25 cellular contexts compared by ENCODE assay signal in genomic region chr1:81836007-81836626, GRCh38. TPM values are rescaled to one million over a fixed set of nuclear protein-coding genes. Genes with fewer than 3 reads are reported as not detected.
A peak's percentile ranks its signal among the peaks of the same experiment; 100 is the strongest.
DNase-seq lines count a peak whose midpoint lies in the region; ATAC-seq, FAIRE-seq and TF ChIP-seq lines count a peak whose summit lies in the region.
"Had no signal": no experiment of that assay in that cellular context is flagged by ENCODE, and none has a peak within 500 bp of the region (broad histone marks: within the 10 kb centered on the region; RNA-seq: fewer than 3 reads in every experiment).

No MANE protein-coding gene starts in this region.

- H3K9me3 Mint-ChIP-seq in endodermal cell = no peaks in the 10 kb centered on the region
- no peaks in the 10 kb centered on the region for H3K9me3 Mint-ChIP-seq in T-helper 2 cell treated with Interferon-gamma antibody and Interleukin-4, amounts not matched to agents 5 μg/mL and 100 μg/mL, for 36 hours
- H3K9me3 Mint-ChIP-seq: activated B cell treated with CpG ODN at 0.5 μM for 24 hours; activated T-helper 1 cell treated with anti-CD3 and anti-CD28 coated beads, Interleukin-12 subunit alpha, Interleukin-12 subunit beta, Interleukin-2, Interleukin-4 antibody, amounts not matched to agents 30 ng/mL and 10 ng/mL and 1 ng/mL, durations not matched to agents 14 hours and 24 hours and 36 hours had no signal

- DNase-seq in right lobe of liver (no peak), HepG2 (ENCODE audit: low spot score) (no peak), endodermal cell (no peak), mesenchymal stem cell (peak; percentile 32), COLO829 (ENCODE audit: low spot score) (no peak)
- DNase-seq in T-helper 2 cell treated with Interferon-gamma antibody and Interleukin-4, amounts not matched to agents 5 μg/mL and 100 μg/mL, for 36 hours (ENCODE audit: low spot score) = no peak
- DNase-seq: activated B cell treated with CpG ODN at 0.5 μM for 24 hours; activated naive CD4-positive, alpha-beta T cell treated with anti-CD3 and anti-CD28 coated beads, Interleukin-2, amount 50 U/mL, for 16 hours; amygdala; caudate nucleus; DND-41; gastrocnemius medialis; kidney; NCI-H1105 treated with DMSO at 0.1 percent for 48 hours; NCI-H2029; NCI-H226; NCI-H82; stimulated activated CD4-positive, alpha-beta T cell treated with anti-CD3 and anti-CD28 coated beads, Interleukin-2, amount 100 ng/mL, for 24 hours; substantia nigra had no signal

- 47% methylated on average over 4 of the region's 4 CpGs for WGBS in right lobe of liver (ENCODE audit: insufficient coverage, low coverage, low lambda C conversion rate, missing lambda C conversion rate)
- WGBS in HepG2 (ENCODE audit: low lambda C conversion rate) = 38% methylated on average over 4 of the region's 4 CpGs
- 89 to 91% methylated on average over 3 to 4 of the region's 4 CpGs for WGBS in endodermal cell (ENCODE audit: insufficient coverage in 1 of 2, insufficient read length in 1 of 2), 2 experiments
- WGBS in mesenchymal stem cell = 82% methylated on average over 4 of the region's 4 CpGs

- no TSS peak for BruUV-seq in HepG2 (replicated peaks; lab: Mats Ljungman, UMichigan)

- intact Hi-C loops in right lobe of liver (cut with DNase I) (no loop called here), HepG2 (cut with micrococcal nuclease; ENCODE audit: unreplicated experiment) (no loop called here)

- H2BK15ac ChIP-seq in mesenchymal stem cell (ENCODE audit: low read depth, poor library complexity, severe bottlenecking) = no peak overlapping the region

- no peak for TF ChIP-seq CTCF in right lobe of liver (IDR thresholded peaks at IDR 0.05)
- TF ChIP-seq CTCF in HepG2 (CRISPR knock-in tag; IDR thresholded peaks at IDR 0.05) = no peak
- TF ChIP-seq CTCF in endodermal cell (conservative IDR thresholded peaks at IDR 0.05) = no peak

- no peak overlapping the region for H4K8ac ChIP-seq in mesenchymal stem cell (ENCODE audit: low read length)

- H3K4me2 ChIP-seq in HepG2 (ENCODE audit: low read depth, low read length) (no peak overlapping the region), mesenchymal stem cell (ENCODE audit: low read length, poor library complexity, severe bottlenecking) (no peak overlapping the region)

- no peaks in the 10 kb centered on the region for H3K36me3 ChIP-seq in right lobe of liver
- no peaks in the 10 kb centered on the region for H3K36me3 ChIP-seq in HepG2 (replicated peaks in 1 of 2; ENCODE audit: control insufficient read depth in 1 of 2, insufficient read depth in 2 of 2, low read length in 2 of 2)
- no peaks in the 10 kb centered on the region for H3K36me3 ChIP-seq in endodermal cell (ENCODE audit: control insufficient read depth, insufficient read depth, low read length)
- H3K36me3 ChIP-seq in mesenchymal stem cell (ENCODE audit: control insufficient read depth in 1 of 2, insufficient read depth in 2 of 2, low read depth in 1 of 2, low read length in 2 of 2) = peaks cover 0 to 7% of the 10 kb centered on the region in 2 experiments
- H3K36me3 ChIP-seq: gastrocnemius medialis had no signal

- CTCF ChIA-PET in HepG2 (lab: Yijun Ruan, JAX; ENCODE audit: low intra/inter-chr PET ratio, low total read pairs) = no interaction called here

- no peak overlapping the region for H4K91ac ChIP-seq in mesenchymal stem cell (ENCODE audit: low read length)

- no peak overlapping the region for H2BK5ac ChIP-seq in mesenchymal stem cell (ENCODE audit: low read depth, low read length, poor library complexity, severe bottlenecking)

- no peak overlapping the region for H3K9ac ChIP-seq in HepG2 (ENCODE audit: insufficient read depth, low read depth, low read length)
- peak overlapping the region; percentile 9 for H3K9ac ChIP-seq in endodermal cell (ENCODE audit: extremely low read depth, low read length, poor library complexity, severe bottlenecking)
- H3K9ac ChIP-seq in mesenchymal stem cell (ENCODE audit: low read length) = peak overlapping the region; percentile 76

- no peak overlapping the region for H2AFZ ChIP-seq in HepG2 (ENCODE audit: low read length)
- no peak overlapping the region for H2AFZ ChIP-seq in mesenchymal stem cell (ENCODE audit: low read depth, low read length)

- peaks cover 10% of the 10 kb centered on the region for H3K36me3 Mint-ChIP-seq in endodermal cell (ENCODE audit: low read depth)
- no peaks in the 10 kb centered on the region for H3K36me3 Mint-ChIP-seq in T-helper 2 cell treated with Interferon-gamma antibody and Interleukin-4, amounts not matched to agents 5 μg/mL and 100 μg/mL, for 36 hours (ENCODE audit: low read depth)

- peaks cover 17% of the 10 kb centered on the region for H3K79me2 ChIP-seq in HepG2 (ENCODE audit: insufficient read depth, low read length)

- FAIRE-seq in HepG2 (lab: Jason Lieb, UNC) = no peak
- FAIRE-seq: kidney had no signal

- H3K14ac ChIP-seq in mesenchymal stem cell (ENCODE audit: low read length in 2 of 2) = no peak overlapping the region

- H3K4ac ChIP-seq in mesenchymal stem cell (ENCODE audit: low read depth in 1 of 2, low read length in 2 of 2) = no peak overlapping the region

- no peak overlapping the region for H3K23ac ChIP-seq in mesenchymal stem cell (ENCODE audit: low read length in 2 of 2)

- no peak overlapping the region for H3K4me3 Mint-ChIP-seq in endodermal cell
- no peak overlapping the region for H3K4me3 Mint-ChIP-seq in T-helper 2 cell treated with Interferon-gamma antibody and Interleukin-4, amounts not matched to agents 5 μg/mL and 100 μg/mL, for 36 hours
- H3K4me3 Mint-ChIP-seq: activated B cell treated with CpG ODN at 0.5 μM for 24 hours; activated T-helper 1 cell treated with anti-CD3 and anti-CD28 coated beads, Interleukin-12 subunit alpha, Interleukin-12 subunit beta, Interleukin-2, Interleukin-4 antibody, amounts not matched to agents 30 ng/mL and 10 ng/mL and 1 ng/mL, durations not matched to agents 14 hours and 24 hours and 36 hours had no signal

- H3K27ac Mint-ChIP-seq in endodermal cell = no peak overlapping the region
- H3K27ac Mint-ChIP-seq in T-helper 2 cell treated with Interferon-gamma antibody and Interleukin-4, amounts not matched to agents 5 μg/mL and 100 μg/mL, for 36 hours = no peak overlapping the region
- H3K27ac Mint-ChIP-seq: activated B cell treated with CpG ODN at 0.5 μM for 24 hours; activated T-helper 1 cell treated with anti-CD3 and anti-CD28 coated beads, Interleukin-12 subunit alpha, Interleukin-12 subunit beta, Interleukin-2, Interleukin-4 antibody, amounts not matched to agents 30 ng/mL and 10 ng/mL and 1 ng/mL, durations not matched to agents 14 hours and 24 hours and 36 hours had no signal

- POLR2A ChIA-PET in HepG2 (lab: Yijun Ruan, JAX) = no interaction called here

- TF ChIP-seq RAD21 in HepG2 (CRISPR knock-in tag; IDR thresholded peaks at IDR 0.05) = no peak

- TF ChIP-seq POLR2A in right lobe of liver (IDR thresholded peaks at IDR 0.05) (no peak), HepG2 (IDR thresholded peaks at IDR 0.05; ENCODE audit: insufficient read depth in 1 of 2, low read depth in 2 of 2, low read length in 2 of 2) (no peak)

- H2AK5ac ChIP-seq in mesenchymal stem cell (ENCODE audit: low read length, severe bottlenecking) = no peak overlapping the region

- ATAC-seq in right lobe of liver (peak; percentile 30 to 49 (median 43)), HepG2 (no peak), HG02885 (IDR thresholded peaks at IDR 0.05; ENCODE audit: poor library complexity, unreplicated experiment) (no peak), GM19395 (IDR thresholded peaks at IDR 0.05; ENCODE audit: unreplicated experiment) (no peak)
- ATAC-seq: gastrocnemius medialis, HCT116 had no signal

- H3K18ac ChIP-seq in mesenchymal stem cell (ENCODE audit: low read depth in 1 of 2, low read length in 2 of 2) = no peak overlapping the region

- H3K27me3 ChIP-seq in right lobe of liver (no peaks in the 10 kb centered on the region), HepG2 (ENCODE audit: control insufficient read depth in 1 of 2, insufficient read depth in 2 of 2, low read length in 2 of 2) (no peaks in the 10 kb centered on the region), endodermal cell (ENCODE audit: control insufficient read depth, insufficient read depth, low read length, poor library complexity, severe bottlenecking) (no peaks in the 10 kb centered on the region), mesenchymal stem cell (ENCODE audit: control insufficient read depth in 1 of 2, insufficient read depth in 1 of 2, low read length in 2 of 2) (no peaks in the 10 kb centered on the region)
- H3K27me3 ChIP-seq: gastrocnemius medialis had no signal

- peaks cover 6% of the 10 kb centered on the region for H3K79me1 ChIP-seq in mesenchymal stem cell (replicated peaks; ENCODE audit: low read length, poor library complexity, severe bottlenecking)

- H3K9me3 ChIP-seq in right lobe of liver (no peaks in the 10 kb centered on the region), HepG2 (ENCODE audit: low read length) (no peaks in the 10 kb centered on the region), endodermal cell (ENCODE audit: control insufficient read depth, low read length) (no peaks in the 10 kb centered on the region), mesenchymal stem cell (ENCODE audit: control insufficient read depth, low read length) (no peaks in the 10 kb centered on the region)
- H3K9me3 ChIP-seq: gastrocnemius medialis had no signal

- H2BK120ac ChIP-seq in mesenchymal stem cell (ENCODE audit: low read depth, low read length) = no peak overlapping the region

- no peak overlapping the region for H3K4me3 ChIP-seq in right lobe of liver
- H3K4me3 ChIP-seq in HepG2 (replicated peaks in 1 of 3; ENCODE audit: insufficient read depth in 1 of 3, low read depth in 2 of 3, low read length in 3 of 3) = no peak overlapping the region
- H3K4me3 ChIP-seq in endodermal cell (ENCODE audit: low read length) = no peak overlapping the region
- H3K4me3 ChIP-seq in mesenchymal stem cell (ENCODE audit: insufficient read depth in 1 of 2, low read depth in 1 of 2, low read length in 2 of 2) = peak overlapping the region in 1 of 2 experiments; percentile 47
- H3K4me3 ChIP-seq: gastrocnemius medialis, smooth muscle cell had no signal

- no peak overlapping the region for H3K27ac ChIP-seq in right lobe of liver
- no peak overlapping the region for H3K27ac ChIP-seq in HepG2 (ENCODE audit: extremely low read length, insufficient read depth, low read length)
- H3K27ac ChIP-seq in endodermal cell (ENCODE audit: low read depth, low read length) = no peak overlapping the region
- no peak overlapping the region for H3K27ac ChIP-seq in mesenchymal stem cell (ENCODE audit: low read length, poor library complexity, severe bottlenecking)
- H3K27ac ChIP-seq: gastrocnemius medialis had no signal

- H3K4me1 Mint-ChIP-seq in endodermal cell = peaks cover 51% of the 10 kb centered on the region
- H3K4me1 Mint-ChIP-seq in T-helper 2 cell treated with Interferon-gamma antibody and Interleukin-4, amounts not matched to agents 5 μg/mL and 100 μg/mL, for 36 hours (ENCODE audit: low read depth) = no peaks in the 10 kb centered on the region
- H3K4me1 Mint-ChIP-seq: activated B cell treated with CpG ODN at 0.5 μM for 24 hours had no signal

- H3K27me3 Mint-ChIP-seq in endodermal cell (ENCODE audit: insufficient read depth) = no peaks in the 10 kb centered on the region
- H3K27me3 Mint-ChIP-seq in T-helper 2 cell treated with Interferon-gamma antibody and Interleukin-4, amounts not matched to agents 5 μg/mL and 100 μg/mL, for 36 hours (ENCODE audit: low read depth) = no peaks in the 10 kb centered on the region
- H3K27me3 Mint-ChIP-seq: activated B cell treated with CpG ODN at 0.5 μM for 24 hours had no signal

- TF ChIP-seq EP300 in HepG2 (IDR thresholded peaks at IDR 0.05; ENCODE audit: low read depth in 2 of 2, low read length in 2 of 2) (no peak), HepG2 (CRISPR knock-in tag; IDR thresholded peaks at IDR 0.05; ENCODE audit: borderline replicate concordance) (no peak)

- H2BK12ac ChIP-seq in mesenchymal stem cell (ENCODE audit: low read length in 2 of 2) = no peak overlapping the region

- H4K20me1 ChIP-seq in HepG2 (ENCODE audit: insufficient read depth, low read length) = no peaks in the 10 kb centered on the region; the same call in 1 of the 2 replicates

- in situ Hi-C loops in HepG2 (cut with HindIII; ENCODE audit: extremely low pct_ligation_motif_present, low pct_unique_long_range_greater_than_20kb) = no loop called here

- H3K4me1 ChIP-seq in right lobe of liver = peaks cover 0 to 23% (median 0%) of the 10 kb centered on the region in 4 donors
- H3K4me1 ChIP-seq in HepG2 (ENCODE audit: insufficient read depth, low read length) = no peaks in the 10 kb centered on the region
- peaks cover 9% of the 10 kb centered on the region for H3K4me1 ChIP-seq in endodermal cell (ENCODE audit: control insufficient read depth, insufficient read depth, low read length)
- no peaks in the 10 kb centered on the region for H3K4me1 ChIP-seq in mesenchymal stem cell (ENCODE audit: control insufficient read depth, insufficient read depth, low read depth, low read length)

RNA-seq across cellular contexts. Expression of gene ADGRL2, which starts 35.4 kb away (rescaled TPM):
- 10 to 100 TPM; 38.0 to 72.3 (median 51.2) TPM for total RNA-seq in right lobe of liver
- total RNA-seq in HepG2 (2016; rRNA removed; fragmentation: Illumina TruSeq; extraction: Trizol) = 14.5 and 15.3 TPM in 2 replicates
- 2.2 and 2.8 TPM in 2 replicates for total RNA-seq in HepG2 (2016; cell fraction: cytosol; rRNA removed; fragmentation: Illumina TruSeq; extraction: Trizol; ENCODE audit: low read depth)
- 12.1 and 14.0 TPM in 2 replicates for total RNA-seq in HepG2 (2016; cell fraction: insoluble cytoplasmic fraction; rRNA removed; fragmentation: Illumina TruSeq; extraction: Trizol)
- total RNA-seq in HepG2 (2016; cell fraction: membrane; rRNA removed; fragmentation: Illumina TruSeq; extraction: Trizol) = 6.3 and 8.1 TPM in 2 replicates
- total RNA-seq in HepG2 (2016; cell fraction: nucleus; rRNA removed; fragmentation: Illumina TruSeq; extraction: Trizol) = 24.7 TPM in 2 replicates
- 31.6 and 38.5 TPM in 2 replicates for polyA plus RNA-seq in HepG2 (2011; rRNA removed)
- 13.1 and 16.5 TPM in 2 replicates for polyA plus RNA-seq in HepG2 (2011; cell fraction: cytosol; rRNA removed)
- polyA plus RNA-seq in HepG2 (2011; cell fraction: nucleus; rRNA removed) = 24.9 and 42.3 TPM in 2 replicates
- 15.8 and 17.3 TPM in 2 replicates for polyA plus RNA-seq in HepG2 (2012)
- 0.76 and 0.86 TPM in 2 replicates for polyA plus RNA-seq in HepG2 (2016; cell fraction: cytosol; fragmentation: Illumina TruSeq; extraction: Trizol; ENCODE audit: low read depth)
- polyA plus RNA-seq in HepG2 (2016; cell fraction: insoluble cytoplasmic fraction; fragmentation: Illumina TruSeq; extraction: Trizol; ENCODE audit: low read depth) = 9.3 and 11.0 TPM in 2 replicates
- polyA plus RNA-seq in HepG2 (2016; cell fraction: membrane; fragmentation: Illumina TruSeq; extraction: Trizol; ENCODE audit: low read depth) = 3.0 and 3.2 TPM in 2 replicates
- 20.1 and 21.6 TPM in 2 replicates for polyA plus RNA-seq in HepG2 (2016; cell fraction: nucleus; fragmentation: Illumina TruSeq; extraction: Trizol; ENCODE audit: insufficient read depth, low read depth)
- 32.9 TPM in 1 of 2 replicates, not detected in the other for polyA minus RNA-seq in HepG2 (2011; rRNA and poly(A)+ RNA removed; ENCODE audit: low replicate concordance)
- polyA minus RNA-seq in HepG2 (2011; cell fraction: cytosol; rRNA and poly(A)+ RNA removed) = 27.5 and 29.9 TPM in 2 replicates
- polyA minus RNA-seq in HepG2 (2011; cell fraction: nucleus; rRNA and poly(A)+ RNA removed) = 95.0 and 96.0 TPM in 2 replicates
- 10 to 100 TPM; 61.6 to 76.4 TPM for total RNA-seq in endodermal cell
- 173 TPM for polyA plus RNA-seq in endodermal cell (2013, experiment 1 of 2)
- 161 TPM for polyA plus RNA-seq in endodermal cell (2013, experiment 2 of 2)
- polyA plus RNA-seq in mesenchymal stem cell (2013, experiment 1 of 2) = 194 TPM
- 192 TPM for polyA plus RNA-seq in mesenchymal stem cell (2013, experiment 2 of 2)
- total RNA-seq: activated B cell treated with CpG ODN at 0.5 μM for 24 hours; activated T-helper 1 cell treated with anti-CD3 and anti-CD28 coated beads, Interleukin-12 subunit alpha, Interleukin-12 subunit beta, Interleukin-2, Interleukin-4 antibody, amounts not matched to agents 30 ng/mL and 10 ng/mL and 1 ng/mL, durations not matched to agents 14 hours and 24 hours and 36 hours; OCI-LY7 had no signal

Comparison
In these comparisons a context has a peak if more than half of its experiments do, and no peak if none do; other contexts are left out.
1. ATAC-seq: peak in right lobe of liver (4 of 4); none in HepG2 (single experiment), HG02885 (single experiment) and GM19395 (single experiment).